8 cellular contexts compared by ENCODE assay signal in the genomic region with DNA sequence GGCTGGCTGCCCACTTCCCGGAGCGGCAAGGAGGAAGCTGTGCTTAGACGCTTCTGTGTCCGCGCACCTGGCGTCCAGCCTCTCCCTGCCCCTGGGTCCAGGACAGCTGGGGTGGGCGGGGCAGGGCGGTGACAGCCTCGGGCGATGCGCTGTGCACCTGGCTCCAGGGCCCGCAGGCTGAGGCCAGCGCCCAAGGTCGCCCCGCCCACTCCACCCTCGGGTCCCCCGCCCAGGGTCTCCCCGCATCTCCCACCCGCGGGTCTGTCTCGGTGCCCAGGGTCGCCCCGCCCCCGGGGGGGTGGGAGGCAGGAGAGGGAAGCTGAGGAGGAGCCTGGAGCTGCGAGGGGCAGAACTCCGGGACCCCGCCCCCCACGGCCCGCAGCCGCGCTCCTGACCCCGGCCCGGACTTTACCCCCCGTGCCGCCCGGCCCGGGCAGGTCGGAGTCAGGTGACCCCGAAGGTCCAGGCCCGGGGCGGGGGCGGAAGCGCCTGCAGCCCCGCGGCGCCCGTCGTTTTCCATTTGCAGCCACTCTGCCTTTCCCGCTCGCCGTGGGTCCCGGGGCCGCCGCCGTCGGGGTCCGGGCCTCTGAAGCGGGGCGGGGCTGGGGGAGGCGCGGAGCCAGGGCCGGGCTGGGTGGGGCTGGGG. TPM values are rescaled to one million over a fixed set of nuclear protein-coding genes. Genes with fewer than 3 reads are reported as not detected.
DNase-seq lines count a peak whose midpoint lies in the region; ATAC-seq and TF ChIP-seq lines count a peak whose summit lies in the region.
"Had no signal": no experiment of that assay in that cellular context is flagged by ENCODE, and none has a peak within 500 bp of the region (broad histone marks: within the 10 kb centered on the region; RNA-seq: fewer than 3 reads in every experiment).

A gene with protein sequence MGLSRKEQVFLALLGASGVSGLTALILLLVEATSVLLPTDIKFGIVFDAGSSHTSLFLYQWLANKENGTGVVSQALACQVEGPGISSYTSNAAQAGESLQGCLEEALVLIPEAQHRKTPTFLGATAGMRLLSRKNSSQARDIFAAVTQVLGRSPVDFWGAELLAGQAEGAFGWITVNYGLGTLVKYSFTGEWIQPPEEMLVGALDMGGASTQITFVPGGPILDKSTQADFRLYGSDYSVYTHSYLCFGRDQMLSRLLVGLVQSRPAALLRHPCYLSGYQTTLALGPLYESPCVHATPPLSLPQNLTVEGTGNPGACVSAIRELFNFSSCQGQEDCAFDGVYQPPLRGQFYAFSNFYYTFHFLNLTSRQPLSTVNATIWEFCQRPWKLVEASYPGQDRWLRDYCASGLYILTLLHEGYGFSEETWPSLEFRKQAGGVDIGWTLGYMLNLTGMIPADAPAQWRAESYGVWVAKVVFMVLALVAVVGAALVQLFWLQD (minus strand): TSS at position 69 of the 646 bp plus-strand sequence. CDS start 3,072 bp downstream, outside the sequence.

- TF ChIP-seq CTCF in GM10248 (IDR thresholded peaks at IDR 0.05; ENCODE audit: control extremely low read depth, extremely low read depth, low read depth, missing control alignments) (no peak), brain microvascular endothelial cell (IDR thresholded peaks at IDR 0.05; ENCODE audit: low read depth, low read length, missing control alignments) (no peak), left lung (IDR thresholded peaks at IDR 0.05) (no peak)

- H3K36me3 ChIP-seq in brain microvascular endothelial cell (replicated peaks) (no peaks in the 10 kb centered on the region), left lung (no peaks in the 10 kb centered on the region), urinary bladder (ENCODE audit: insufficient read depth) (no peaks in the 10 kb centered on the region)

- peaks cover 5 to 19% of the 10 kb centered on the region in 2 donors for H3K4me1 ChIP-seq in left lung
- H3K4me1 ChIP-seq in urinary bladder (ENCODE audit: insufficient read depth), result peaks cover 4% of the 10 kb centered on the region

- whole genome bisulfite sequencing in urinary bladder, result 1% methylated on average over 62 of the region's 62 CpGs

- H3K9me3 ChIP-seq in left lung, result no peaks in the 10 kb centered on the region

- intact Hi-C loops in left lung (cut with DNase I), result no loop called here

- DNase-seq in GM10248 (ENCODE audit: extremely low spot score) (peak; percentile 58), NCI-H2107 (lab: John Stamatoyannopoulos, UW) (peak; percentile 41), brain microvascular endothelial cell (no peak), left lung (peak in 1 of 2 donors; percentile 88), AG08395 (ENCODE audit: low spot score) (no peak)

- no peaks in the 10 kb centered on the region for H3K27me3 ChIP-seq in brain microvascular endothelial cell (replicated peaks)
- peaks cover 4 to 44% of the 10 kb centered on the region in 2 donors for H3K27me3 ChIP-seq in left lung

- H3K27ac ChIP-seq in brain microvascular endothelial cell, result no peak within 1 kb of the TSS
- no peak within 1 kb of the TSS for H3K27ac ChIP-seq in left lung
- no peak within 1 kb of the TSS for H3K27ac ChIP-seq in urinary bladder (ENCODE audit: low read depth)

- in situ Hi-C loops in brain microvascular endothelial cell (cut with HindIII; ENCODE audit: low pct_ligation_motif_present, low sequenced_read_pairs), result no loop called here

- peak; percentile 72 for ATAC-seq in left lung
- no peak for ATAC-seq in GM19467 (IDR thresholded peaks at IDR 0.05; ENCODE audit: unreplicated experiment)

- CTCF ChIA-PET in GM10248 (lab: Yijun Ruan, JAX), result interaction anchor here (1.2 kb wide), 1 partner anchor 18 kb away, joined by 5 read pairs; the partner anchor contains the start of genes EXD3 and NOXA1

- POLR2A ChIA-PET in GM10248 (lab: Yijun Ruan, JAX), result interaction anchor here (0.6 kb wide), 1 partner anchor 14 kb away, joined by 3 read pairs; no protein-coding TSS in a partner anchor

- H3K4me3 ChIP-seq in brain microvascular endothelial cell (ENCODE audit: low read depth, low read length), result peak within 1 kb of the TSS; percentile 22
- peak within 1 kb of the TSS; percentile 22 to 38 for H3K4me3 ChIP-seq in left lung
- H3K4me3 ChIP-seq in urinary bladder (ENCODE audit: low read depth, low read length), result peak within 1 kb of the TSS; percentile 27

RNA-seq across cellular contexts. Expression of the gene that starts here (rescaled TPM):
- total RNA-seq in left lung (under 1 TPM in 1 of 2 donors, not detected in 1; 0.15 TPM), urinary bladder (0.16 TPM)
- not detected for polyA plus RNA-seq in urinary bladder
- total RNA-seq: skeletal muscle tissue had no signal

Comparison
In these comparisons a context has a peak if more than half of its experiments do, and no peak if none do; other contexts are left out.
1. Peak in ATAC-seq and H3K4me3 ChIP-seq in left lung; RNA of the gene not detected or under 1 TPM.
2. DNase-seq: peak in GM10248 (single experiment) and NCI-H2107 (single experiment); none in brain microvascular endothelial cell (single experiment) and AG08395 (single experiment).
3. Peak in every context shown above with its lines, with median percentiles within 50 percentile points of each other: H3K4me3 ChIP-seq.